Comparison of ENCODE assay signal across 25 cellular contexts in genomic region chr4:67452100-67452887, GRCh38.
A peak's percentile ranks its signal among the peaks of the same experiment; 100 is the strongest.
DNase-seq lines count a peak whose midpoint lies in the region; ATAC-seq and TF ChIP-seq lines count a peak whose summit lies in the region.
"Had no signal": no experiment of that assay in that cellular context is flagged by ENCODE, and none has a peak within 500 bp of the region (broad histone marks: within the 10 kb centered on the region; RNA-seq: fewer than 3 reads in every experiment).

No MANE protein-coding gene starts in this region.

- no peaks in the 10 kb centered on the region for H3K9me3 ChIP-seq in osteoblast (ENCODE audit: low read depth, low read length)
- H3K9me3 ChIP-seq: gastroesophageal sphincter had no signal

- peaks cover 5% of the 10 kb centered on the region for H3K4me1 Mint-ChIP-seq in activated T-cell treated with anti-CD3 and anti-CD28 coated beads, Interleukin-2, amount 50 U/mL, for 72 hours (ENCODE audit: low read depth)
- H3K4me1 Mint-ChIP-seq in activated T-cell treated with anti-CD3 and anti-CD28 coated beads, Interleukin-2, amount 50 U/mL, for 24 hours (ENCODE audit: low read depth) = no peaks in the 10 kb centered on the region
- H3K4me1 Mint-ChIP-seq in activated CD4-positive, alpha-beta T cell treated with anti-CD3 and anti-CD28 coated beads, Interleukin-2, amount 10 ng/mL, durations not matched to agents 7 days and 5 days = peaks cover 2% of the 10 kb centered on the region

- H4K20me1 ChIP-seq in osteoblast (ENCODE audit: insufficient read depth, low read length) = no peaks in the 10 kb centered on the region

- CTCF ChIA-PET in activated CD4-positive, alpha-beta T cell treated with anti-CD3 and anti-CD28 coated beads, Interleukin-2, amount 10 ng/mL, durations not matched to agents 7 days and 5 days (lab: Charles Lee) = no interaction called here

- no peaks in the 10 kb centered on the region for H3K36me3 ChIP-seq in osteoblast (ENCODE audit: insufficient read depth, low read length)

- H3K79me2 ChIP-seq in osteoblast (ENCODE audit: insufficient read depth, low read length) = no peaks in the 10 kb centered on the region
- H3K79me2 ChIP-seq: parathyroid adenoma had no signal

- no peaks in the 10 kb centered on the region for H3K27me3 ChIP-seq in osteoblast (ENCODE audit: insufficient read depth, low read length)
- H3K27me3 ChIP-seq: gastroesophageal sphincter, spleen, tibial nerve had no signal

- no peak overlapping the region for H3K4me2 ChIP-seq in osteoblast (ENCODE audit: insufficient read depth, low read length)

- H3K27ac Mint-ChIP-seq in activated T-cell treated with anti-CD3 and anti-CD28 coated beads, Interleukin-2, amount 50 U/mL, for 72 hours = peak overlapping the region; percentile 62
- H3K27ac Mint-ChIP-seq in activated T-cell treated with anti-CD3 and anti-CD28 coated beads, Interleukin-2, amount 50 U/mL, for 24 hours = no peak overlapping the region
- H3K27ac Mint-ChIP-seq in activated CD4-positive, alpha-beta T cell treated with anti-CD3 and anti-CD28 coated beads, Interleukin-2, amount 10 ng/mL, durations not matched to agents 7 days and 5 days = no peak overlapping the region
- H3K27ac Mint-ChIP-seq: activated CD4-positive, alpha-beta T cell treated with anti-CD3 and anti-CD28 coated beads, Interleukin-2, amount 10 ng/mL, durations not matched to agents 24 days and 14 days; activated naive CD4-positive, alpha-beta T cell treated with anti-CD3 and anti-CD28 coated beads for 36 hours; CD4-positive, alpha-beta T cell; T-helper 2 cell treated with Interferon-gamma antibody and Interleukin-4, amounts not matched to agents 5 μg/mL and 100 μg/mL, for 36 hours had no signal

- H2AFZ ChIP-seq in osteoblast (ENCODE audit: low read length) = peak overlapping the region; percentile 18
- H2AFZ ChIP-seq: parathyroid adenoma had no signal

- H3K4me1 ChIP-seq in osteoblast (ENCODE audit: insufficient read depth, low read length) = no peaks in the 10 kb centered on the region
- H3K4me1 ChIP-seq: gastroesophageal sphincter, parathyroid adenoma, spleen, tibial nerve had no signal

- no peak overlapping the region for H3K27ac ChIP-seq in osteoblast (ENCODE audit: low read depth, low read length)
- H3K27ac ChIP-seq: gastroesophageal sphincter, parathyroid adenoma, spleen, tibial nerve had no signal

- POLR2A ChIA-PET in activated CD4-positive, alpha-beta T cell treated with anti-CD3 and anti-CD28 coated beads, Interleukin-2, amount 10 ng/mL, durations not matched to agents 7 days and 5 days (lab: Charles Lee) = no interaction called here

- H3K9me3 Mint-ChIP-seq in activated T-cell treated with anti-CD3 and anti-CD28 coated beads, Interleukin-2, amount 50 U/mL, for 72 hours = peaks cover 4 to 6% of the 10 kb centered on the region in 2 donors
- H3K9me3 Mint-ChIP-seq in activated T-cell treated with anti-CD3 and anti-CD28 coated beads, Interleukin-2, amount 50 U/mL, for 24 hours = peaks cover 6% of the 10 kb centered on the region
- H3K9me3 Mint-ChIP-seq in activated CD4-positive, alpha-beta T cell treated with anti-CD3 and anti-CD28 coated beads, Interleukin-2, amount 10 ng/mL, durations not matched to agents 7 days and 5 days = peaks cover 9% of the 10 kb centered on the region

- peaks cover 10 to 18% of the 10 kb centered on the region in 2 donors for H3K36me3 Mint-ChIP-seq in activated T-cell treated with anti-CD3 and anti-CD28 coated beads, Interleukin-2, amount 50 U/mL, for 72 hours (ENCODE audit: insufficient read depth in 2 of 2)
- H3K36me3 Mint-ChIP-seq in activated T-cell treated with anti-CD3 and anti-CD28 coated beads, Interleukin-2, amount 50 U/mL, for 24 hours (ENCODE audit: low read depth) = peaks cover 87% of the 10 kb centered on the region
- peaks cover 29% of the 10 kb centered on the region for H3K36me3 Mint-ChIP-seq in activated CD4-positive, alpha-beta T cell treated with anti-CD3 and anti-CD28 coated beads, Interleukin-2, amount 10 ng/mL, durations not matched to agents 7 days and 5 days (ENCODE audit: low read depth)

- no peak for TF ChIP-seq CTCF in cardiac fibroblast (IDR thresholded peaks at IDR 0.05; ENCODE audit: low read depth, low read length)
- no peak for TF ChIP-seq CTCF in osteoblast (IDR thresholded peaks at IDR 0.05; ENCODE audit: extremely low read depth, low read depth, low read length)

- no peaks in the 10 kb centered on the region for H3K27me3 Mint-ChIP-seq in activated T-cell treated with anti-CD3 and anti-CD28 coated beads, Interleukin-2, amount 50 U/mL, for 72 hours (ENCODE audit: low read depth)
- H3K27me3 Mint-ChIP-seq in activated T-cell treated with anti-CD3 and anti-CD28 coated beads, Interleukin-2, amount 50 U/mL, for 24 hours = no peaks in the 10 kb centered on the region
- no peaks in the 10 kb centered on the region for H3K27me3 Mint-ChIP-seq in activated CD4-positive, alpha-beta T cell treated with anti-CD3 and anti-CD28 coated beads, Interleukin-2, amount 10 ng/mL, durations not matched to agents 7 days and 5 days
- H3K27me3 Mint-ChIP-seq: activated CD4-positive, alpha-beta T cell treated with anti-CD3 and anti-CD28 coated beads, Interleukin-2, amount 10 ng/mL, durations not matched to agents 24 days and 14 days; CD4-positive, alpha-beta T cell; naive thymus-derived CD4-positive, alpha-beta T cell had no signal

- no peak overlapping the region for H3K4me3 ChIP-seq in cardiac fibroblast (replicated peaks in 1 of 2; ENCODE audit: low read depth in 2 of 2, low read length in 2 of 2)
- no peak overlapping the region for H3K4me3 ChIP-seq in osteoblast (ENCODE audit: insufficient read depth, low read length)
- H3K4me3 ChIP-seq: gastroesophageal sphincter, spleen, tibial nerve had no signal

- ATAC-seq in activated T-cell treated with anti-CD3 and anti-CD28 coated beads, Interleukin-2, amount 50 U/mL, for 72 hours (replicated peaks in 1 of 2) = no peak
- ATAC-seq: gastroesophageal sphincter; naive thymus-derived CD4-positive, alpha-beta T cell; Right ventricle myocardium inferior had no signal

- DNase-seq in activated T-cell treated with anti-CD3 and anti-CD28 coated beads, Interleukin-2, amount 50 U/mL, for 72 hours = no peak
- no peak for DNase-seq in activated T-cell treated with anti-CD3 and anti-CD28 coated beads, Interleukin-2, amount 50 U/mL, for 24 hours
- DNase-seq in NCI-H226 = peak; percentile 79
- peak; percentile 11 to 73 for DNase-seq in cardiac fibroblast (ENCODE audit: low read depth in 2 of 2)
- no peak for DNase-seq in osteoblast (ENCODE audit: insufficient read length, low spot score, missing footprints)
- DNase-seq in DMS153 treated with DMSO at 0.1 percent for 48 hours (lab: John Stamatoyannopoulos, UW; ENCODE audit: unreplicated experiment) = no peak
- no peak for DNase-seq in occipital lobe (lab: John Stamatoyannopoulos, UW)
- DNase-seq in activated CD4-positive, alpha-beta T cell treated with anti-CD3 and anti-CD28 coated beads, Interleukin-2, amount 10 ng/mL, durations not matched to agents 7 days and 5 days = no peak
- DNase-seq: 8988T; activated CD4-positive, alpha-beta T cell treated with anti-CD3 and anti-CD28 coated beads, Interleukin-2, amount 10 ng/mL, durations not matched to agents 24 days and 14 days; activated naive CD4-positive, alpha-beta T cell treated with anti-CD3 and anti-CD28 coated beads for 36 hours; CD4-positive, alpha-beta T cell; immature natural killer cell; KG1; naive thymus-derived CD4-positive, alpha-beta T cell; NCI-H1436 treated with DMSO at 0.1 percent for 48 hours; NCI-H510A treated with DMSO at 0.1 percent for 48 hours; right cardiac atrium; spleen had no signal

- H3K4me3 Mint-ChIP-seq in activated T-cell treated with anti-CD3 and anti-CD28 coated beads, Interleukin-2, amount 50 U/mL, for 72 hours = no peak overlapping the region
- no peak overlapping the region for H3K4me3 Mint-ChIP-seq in activated T-cell treated with anti-CD3 and anti-CD28 coated beads, Interleukin-2, amount 50 U/mL, for 24 hours
- no peak overlapping the region for H3K4me3 Mint-ChIP-seq in activated CD4-positive, alpha-beta T cell treated with anti-CD3 and anti-CD28 coated beads, Interleukin-2, amount 10 ng/mL, durations not matched to agents 7 days and 5 days
- H3K4me3 Mint-ChIP-seq: activated CD4-positive, alpha-beta T cell treated with anti-CD3 and anti-CD28 coated beads, Interleukin-2, amount 10 ng/mL, durations not matched to agents 24 days and 14 days; activated naive CD4-positive, alpha-beta T cell treated with anti-CD3 and anti-CD28 coated beads for 36 hours; activated T-helper 1 cell treated with anti-CD3 and anti-CD28 coated beads, Interleukin-12 subunit alpha, Interleukin-12 subunit beta, Interleukin-2, Interleukin-4 antibody, amounts not matched to agents 30 ng/mL and 10 ng/mL and 1 ng/mL, durations not matched to agents 14 hours and 24 hours and 36 hours; CD4-positive, alpha-beta T cell; immature natural killer cell; naive thymus-derived CD4-positive, alpha-beta T cell; T-helper 2 cell treated with Interferon-gamma antibody and Interleukin-4, amounts not matched to agents 5 μg/mL and 100 μg/mL, for 36 hours had no signal

Comparison
In these comparisons a context has a peak if more than half of its experiments do, and no peak if none do; other contexts are left out.
1. DNase-seq: peak in NCI-H226 (single experiment) and cardiac fibroblast (2 of 2); none in activated T-cell treated with anti-CD3 and anti-CD28 coated beads, Interleukin-2, amount 50 U/mL, for 72 hours (0 of 2), activated T-cell treated with anti-CD3 and anti-CD28 coated beads, Interleukin-2, amount 50 U/mL, for 24 hours (single experiment), osteoblast (single experiment), DMS153 treated with DMSO at 0.1 percent for 48 hours (single experiment), occipital lobe (single experiment) and activated CD4-positive, alpha-beta T cell treated with anti-CD3 and anti-CD28 coated beads, Interleukin-2, amount 10 ng/mL, durations not matched to agents 7 days and 5 days (single experiment).